16 cellular contexts compared by ENCODE assay signal in the genomic region with DNA sequence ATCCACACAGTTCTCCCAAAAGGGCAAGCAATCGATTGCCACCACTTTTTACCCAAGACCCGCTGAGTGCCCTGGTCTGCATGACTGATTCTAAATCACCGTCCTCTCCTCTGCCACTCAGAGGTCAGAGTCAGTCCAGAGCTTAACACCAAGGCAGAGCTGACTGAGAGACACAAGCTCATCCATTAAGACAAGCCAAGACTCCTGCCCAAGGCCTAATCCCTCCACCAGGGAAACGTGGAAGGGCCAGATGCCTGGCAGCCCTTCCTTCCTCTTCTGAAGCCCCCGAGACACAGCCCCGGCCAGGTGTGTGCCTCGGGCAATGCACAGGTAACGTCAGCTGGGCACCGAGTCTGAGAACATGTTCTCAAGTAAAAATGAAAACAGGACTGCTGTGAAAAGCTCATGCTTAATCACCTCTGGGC.
"Had no signal": no experiment of that assay in that cellular context is flagged by ENCODE, and none has a peak within 500 bp of the region (broad histone marks: within the 10 kb centered on the region; RNA-seq: fewer than 3 reads in every experiment).

No MANE protein-coding gene starts in this region.

- H3K9me3 ChIP-seq: breast epithelium, prostate gland, right lobe of liver, testis had no signal

- H3K4me1 Mint-ChIP-seq: activated naive CD8-positive, alpha-beta T cell treated with anti-CD3 and anti-CD28 coated beads, Interleukin-2, amount 10 ng/mL, durations not matched to agents 7 days and 5 days had no signal

- H3K36me3 ChIP-seq: breast epithelium, prostate gland, right lobe of liver had no signal

- H3K27ac Mint-ChIP-seq: activated naive CD8-positive, alpha-beta T cell treated with anti-CD3 and anti-CD28 coated beads, Interleukin-2, amount 10 ng/mL, durations not matched to agents 7 days and 5 days; activated T-cell treated with anti-CD3 and anti-CD28 coated beads, Interleukin-2, amount 50 U/mL, for 24 hours had no signal

- H3K27me3 ChIP-seq: breast epithelium, right lobe of liver, testis had no signal

- H3K4me3 Mint-ChIP-seq: activated naive CD8-positive, alpha-beta T cell treated with anti-CD3 and anti-CD28 coated beads, Interleukin-2, amount 10 ng/mL, durations not matched to agents 7 days and 5 days; activated T-cell treated with anti-CD3 and anti-CD28 coated beads, Interleukin-2, amount 50 U/mL, for 24 hours had no signal

- H3K27ac ChIP-seq: breast epithelium, prostate gland, right lobe of liver, testis had no signal

- H3K4me3 ChIP-seq: breast epithelium, prostate gland, right lobe of liver, testis had no signal

- ATAC-seq: right lobe of liver, SK-N-SH treated with all-trans-retinoic acid at 6 μM for 48 hours had no signal

- H3K9me3 Mint-ChIP-seq: activated naive CD8-positive, alpha-beta T cell treated with anti-CD3 and anti-CD28 coated beads, Interleukin-2, amount 10 ng/mL, durations not matched to agents 7 days and 5 days; activated T-cell treated with anti-CD3 and anti-CD28 coated beads, Interleukin-2, amount 50 U/mL, for 24 hours had no signal

- H3K4me1 ChIP-seq: prostate gland, right lobe of liver had no signal

- H3K36me3 Mint-ChIP-seq: activated naive CD8-positive, alpha-beta T cell treated with anti-CD3 and anti-CD28 coated beads, Interleukin-2, amount 10 ng/mL, durations not matched to agents 7 days and 5 days had no signal

- DNase-seq: activated CD4-positive, alpha-beta T cell treated with anti-CD3 and anti-CD28 coated beads, Interleukin-2, amount 50 U/mL, for 1 hour; activated gamma-delta T cell treated with Interleukin-2 at 50 U/mL for 16 hours; activated naive CD8-positive, alpha-beta T cell treated with anti-CD3 and anti-CD28 coated beads, Interleukin-2, amount 10 ng/mL, durations not matched to agents 7 days and 5 days; activated T-cell treated with anti-CD3 and anti-CD28 coated beads, Interleukin-2, amount 50 U/mL, for 24 hours; aorta; hippocampal formation; kidney glomerular epithelial cell; mesendoderm; right lobe of liver; stimulated activated CD4-positive, alpha-beta T cell treated with anti-CD3 and anti-CD28 coated beads, Interleukin-12 subunit alpha, Interleukin-12 subunit beta, amount 100 ng/mL, for 4 hours; stimulated activated CD4-positive, alpha-beta T cell treated with anti-CD3 and anti-CD28 coated beads, Interleukin-2, amount 100 ng/mL, for 48 hours; stimulated activated naive CD4-positive, alpha-beta T cell treated with Interleukin-2 at 50 U/mL for 16 hours; testis had no signal
